Comparison of ENCODE assay signal across 1 cellular context in genomic region chr17:76796081-76796480, GRCh38.
TF ChIP-seq lines count a peak whose summit lies in the region.

No MANE protein-coding gene starts in this region.

TF ChIP-seq in K562, 482 proteins besides CTCF, POLR2A, EP300 and RAD21:
- no peak for TF ChIP-seq HIVEP1 (CRISPR knock-in tag; IDR thresholded peaks at IDR 0.05)
- TF ChIP-seq MYBL2 (IDR thresholded peaks at IDR 0.05; ENCODE audit: low read depth) = no peak
- TF ChIP-seq MYBL2 (CRISPR knock-in tag; IDR thresholded peaks at IDR 0.05; ENCODE audit: borderline replicate concordance) = no peak
- no peak for TF ChIP-seq PHF21A (IDR thresholded peaks at IDR 0.05; ENCODE audit: borderline replicate concordance, low read depth)
- no peak for TF ChIP-seq ZBTB17 (CRISPR knock-in tag; IDR thresholded peaks at IDR 0.05)
- no peak for TF ChIP-seq RREB1 (CRISPR knock-in tag; IDR thresholded peaks at IDR 0.05)
- no peak for TF ChIP-seq HMGN3 (IDR thresholded peaks at IDR 0.05; ENCODE audit: borderline replicate concordance, extremely low read depth, insufficient read length, low read depth, low read length)
- no peak for TF ChIP-seq ZC3H11A (IDR thresholded peaks at IDR 0.05; ENCODE audit: low read depth, low read length)
